In genomic region chr20:49928411-49929141, GRCh38 we compare ENCODE assay signal across 8 cellular contexts. TPM values are rescaled to one million over a fixed set of nuclear protein-coding genes. Genes with fewer than 3 reads are reported as not detected.
DNase-seq lines count a peak whose midpoint lies in the region; ATAC-seq, FAIRE-seq and TF ChIP-seq lines count a peak whose summit lies in the region.

No MANE protein-coding gene starts in this region.

- TF ChIP-seq CTCF in esophagus squamous epithelium (IDR thresholded peaks at IDR 0.05) (peak; percentile 81 to 96 (median 93)), nephron (IDR thresholded peaks at IDR 0.05; ENCODE audit: unreplicated experiment in 3 of 3) (peak; percentile 92 to 95 (median 93))

- H3K9me3 ChIP-seq in esophagus squamous epithelium, result no peaks in the 10 kb centered on the region

- H3K4me1 ChIP-seq in esophagus squamous epithelium, result peaks cover 0 to 10% (median 3%) of the 10 kb centered on the region in 3 donors

- WGBS in esophagus squamous epithelium, 2 donors, result 10 to 12% methylated on average over 15 of the region's 15 CpGs

- H3K27me3 ChIP-seq in esophagus squamous epithelium, result no peaks in the 10 kb centered on the region

- no peaks in the 10 kb centered on the region for H3K9me3 Mint-ChIP-seq in activated T-cell treated with anti-CD3 and anti-CD28 coated beads, Interleukin-2, amount 50 U/mL, for 24 hours
- H3K9me3 Mint-ChIP-seq in nephron, result no peaks in the 10 kb centered on the region
- H3K9me3 Mint-ChIP-seq in stimulated activated memory B cell treated with anti-CD40 and anti-IgM and Interleukin-4, amounts not matched to agents 10 μg/mL and 1 μg/mL and 100 μg/mL, for 72 hours, result no peaks in the 10 kb centered on the region

- no peak for TF ChIP-seq POLR2A in esophagus squamous epithelium (IDR thresholded peaks at IDR 0.05)

- H3K27ac Mint-ChIP-seq in activated T-cell treated with anti-CD3 and anti-CD28 coated beads, Interleukin-2, amount 50 U/mL, for 24 hours, result peak overlapping the region; percentile 55
- peak overlapping the region; percentile 42 to 90 (median 59) for H3K27ac Mint-ChIP-seq in nephron
- H3K27ac Mint-ChIP-seq in stimulated activated memory B cell treated with anti-CD40 and anti-IgM and Interleukin-4, amounts not matched to agents 10 μg/mL and 1 μg/mL and 100 μg/mL, for 72 hours, result no peak overlapping the region

- H3K4me1 Mint-ChIP-seq in activated T-cell treated with anti-CD3 and anti-CD28 coated beads, Interleukin-2, amount 50 U/mL, for 24 hours (ENCODE audit: low read depth), result peaks cover 8% of the 10 kb centered on the region
- peaks cover 6% of the 10 kb centered on the region for H3K4me1 Mint-ChIP-seq in nephron
- peaks cover 11% of the 10 kb centered on the region for H3K4me1 Mint-ChIP-seq in stimulated activated memory B cell treated with anti-CD40 and anti-IgM and Interleukin-4, amounts not matched to agents 10 μg/mL and 1 μg/mL and 100 μg/mL, for 72 hours

- H3K27ac ChIP-seq in esophagus squamous epithelium, result peak overlapping the region in 2 of 4 donors; percentile 11 to 48

- peak; percentile 90 for DNase-seq in DMS114 treated with DMSO at 0.1 percent for 48 hours (lab: John Stamatoyannopoulos, UW; ENCODE audit: unreplicated experiment)
- peak; percentile 80 for DNase-seq in KG1 (lab: John Stamatoyannopoulos, UW)
- DNase-seq in RCC 7860 (ENCODE audit: low spot score), result peak; percentile 58
- peak; percentile 84 for DNase-seq in activated T-cell treated with anti-CD3 and anti-CD28 coated beads, Interleukin-2, amount 50 U/mL, for 24 hours
- DNase-seq in esophagus squamous epithelium (lab: John Stamatoyannopoulos, UW), result no peak

- FAIRE-seq in RCC 7860 (lab: Jason Lieb, UNC), result peak; percentile 71

- no peaks in the 10 kb centered on the region for H3K36me3 Mint-ChIP-seq in activated T-cell treated with anti-CD3 and anti-CD28 coated beads, Interleukin-2, amount 50 U/mL, for 24 hours (ENCODE audit: low read depth)
- H3K36me3 Mint-ChIP-seq in nephron (ENCODE audit: low read depth), result no peaks in the 10 kb centered on the region
- no peaks in the 10 kb centered on the region for H3K36me3 Mint-ChIP-seq in stimulated activated memory B cell treated with anti-CD40 and anti-IgM and Interleukin-4, amounts not matched to agents 10 μg/mL and 1 μg/mL and 100 μg/mL, for 72 hours

- H3K4me3 ChIP-seq in esophagus squamous epithelium, result no peak overlapping the region

- no peaks in the 10 kb centered on the region for H3K36me3 ChIP-seq in esophagus squamous epithelium

- intact Hi-C loops in esophagus squamous epithelium (cut with DNase I), result no loop called here

- peak overlapping the region; percentile 27 for H3K4me3 Mint-ChIP-seq in activated T-cell treated with anti-CD3 and anti-CD28 coated beads, Interleukin-2, amount 50 U/mL, for 24 hours
- peak overlapping the region in 2 of 3 experiments; percentile 6 to 46 for H3K4me3 Mint-ChIP-seq in nephron
- H3K4me3 Mint-ChIP-seq in stimulated activated memory B cell treated with anti-CD40 and anti-IgM and Interleukin-4, amounts not matched to agents 10 μg/mL and 1 μg/mL and 100 μg/mL, for 72 hours, result no peak overlapping the region

- peak; percentile 78 for ATAC-seq in stimulated activated memory B cell treated with anti-CD40 and anti-IgM and Interleukin-4, amounts not matched to agents 10 μg/mL and 1 μg/mL and 100 μg/mL, for 72 hours
- ATAC-seq in HG02642 (IDR thresholded peaks at IDR 0.05; ENCODE audit: poor library complexity, unreplicated experiment), result no peak

- no peaks in the 10 kb centered on the region for H3K27me3 Mint-ChIP-seq in activated T-cell treated with anti-CD3 and anti-CD28 coated beads, Interleukin-2, amount 50 U/mL, for 24 hours
- peaks cover 6% of the 10 kb centered on the region for H3K27me3 Mint-ChIP-seq in nephron (ENCODE audit: low read depth)
- H3K27me3 Mint-ChIP-seq in stimulated activated memory B cell treated with anti-CD40 and anti-IgM and Interleukin-4, amounts not matched to agents 10 μg/mL and 1 μg/mL and 100 μg/mL, for 72 hours, result no peaks in the 10 kb centered on the region

RNA-seq across cellular contexts. Expression of gene RNF114, which starts 7.6 kb away (rescaled TPM):
- total RNA-seq in esophagus squamous epithelium, result 100 to 1,000 TPM in 1 of 4 donors, 10 to 100 TPM in 3; 73.2 to 102 (median 79.7) TPM

RNA-seq across cellular contexts. Expression of gene SPATA2, which starts 13.2 kb away (rescaled TPM):
- 1 to 10 TPM; 3.3 to 5.6 (median 4.0) TPM for total RNA-seq in esophagus squamous epithelium

RNA-seq across cellular contexts. Expression of gene SNAI1, which starts 54.2 kb away (rescaled TPM):
- 1 to 10 TPM in 1 of 4 donors, under 1 TPM in 2, not detected in 1; 0.44 to 1.3 (median 0.75) TPM for total RNA-seq in esophagus squamous epithelium
